In genomic region chr6:143059616-143060353, GRCh38 we compare ENCODE assay signal across 8 cellular contexts. TPM values are rescaled to one million over a fixed set of nuclear protein-coding genes. Genes with fewer than 3 reads are reported as not detected.
DNase-seq lines count a peak whose midpoint lies in the region; ATAC-seq and TF ChIP-seq lines count a peak whose summit lies in the region.

No MANE protein-coding gene starts in this region.

- peak overlapping the region; percentile 84 to 93 (median 84) for H3K9ac ChIP-seq in skeletal muscle tissue (ENCODE audit: low read depth in 1 of 3, low read length in 3 of 3)

- peak overlapping the region; percentile 98 for H3K27ac ChIP-seq in skeletal muscle tissue (ENCODE audit: low read depth, low read length)

- DNase-seq in AG20443 (ENCODE audit: low spot score) (peak; percentile 35), NCI-H524 treated with DMSO at 0.1 percent for 48 hours (lab: John Stamatoyannopoulos, UW) (peak; percentile 30), astrocyte of the cerebellum (ENCODE audit: low read depth) (peak; percentile 49), NCI-H1436 (lab: John Stamatoyannopoulos, UW) (no peak)

- ATAC-seq in GM18909 (IDR thresholded peaks at IDR 0.05; ENCODE audit: poor library complexity, unreplicated experiment): peak; percentile 15
- no peak for ATAC-seq in GM19455 (IDR thresholded peaks at IDR 0.05; ENCODE audit: unreplicated experiment)

- H3K4me3 ChIP-seq in astrocyte of the cerebellum (ENCODE audit: low read depth, low read length) (peak overlapping the region; percentile 65), iPS-18c (ENCODE audit: insufficient read depth, low read depth, low read length) (peak overlapping the region; percentile 81), skeletal muscle tissue (ENCODE audit: low read length in 3 of 3) (peak overlapping the region; percentile 74 to 87 (median 75))

- H3K9me3 ChIP-seq in iPS-18c (ENCODE audit: control insufficient read depth, insufficient read depth, low read length) (no peaks in the 10 kb centered on the region), skeletal muscle tissue (ENCODE audit: control insufficient read depth in 3 of 3, low read length in 3 of 3) (no peaks in the 10 kb centered on the region)

- no peak for TF ChIP-seq CTCF in astrocyte of the cerebellum (IDR thresholded peaks at IDR 0.05; ENCODE audit: low read depth, low read length, missing control alignments)

- in situ Hi-C loops in astrocyte of the cerebellum (cut with HindIII; ENCODE audit: low sequenced_read_pairs): no loop called here

- no peaks in the 10 kb centered on the region for H3K27me3 ChIP-seq in skeletal muscle tissue (ENCODE audit: control insufficient read depth in 3 of 3, insufficient read depth in 3 of 3, low read length in 3 of 3)

- no peaks in the 10 kb centered on the region for H3K36me3 ChIP-seq in skeletal muscle tissue (ENCODE audit: control insufficient read depth in 3 of 3, insufficient read depth in 3 of 3, low read length in 3 of 3)

- peaks cover 15 to 28% (median 19%) of the 10 kb centered on the region in 3 donors for H3K4me1 ChIP-seq in skeletal muscle tissue (ENCODE audit: control insufficient read depth in 3 of 3, insufficient read depth in 3 of 3, low read length in 3 of 3)

RNA-seq across cellular contexts. Expression of gene AIG1, which starts 0.9 kb away (rescaled TPM):
- 31.3 TPM for total RNA-seq in skeletal muscle tissue
